Comparison of ENCODE assay signal across 1 cellular context in the genomic region with DNA sequence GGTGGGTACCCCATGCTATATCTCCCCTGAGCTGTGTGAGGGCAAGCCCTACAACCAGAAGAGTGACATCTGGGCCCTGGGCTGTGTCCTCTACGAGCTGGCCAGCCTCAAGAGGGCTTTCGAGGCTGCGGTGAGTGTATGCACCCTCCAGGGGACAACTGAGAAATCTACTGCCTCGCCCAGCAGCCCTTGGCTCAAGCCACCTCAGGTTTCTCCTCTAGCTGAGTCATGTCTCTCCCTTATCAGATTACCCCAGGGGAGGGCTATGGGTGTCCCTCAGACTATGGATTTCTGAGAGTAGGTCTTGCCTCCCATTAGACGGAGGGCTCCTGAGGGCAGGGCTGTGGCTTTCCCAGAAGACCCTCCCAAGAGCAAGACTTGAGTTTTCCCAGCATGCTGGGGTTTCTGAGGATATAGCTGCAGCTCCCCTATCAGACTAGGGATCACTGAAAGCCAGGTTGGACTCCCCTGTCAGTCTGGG.
TF ChIP-seq lines count a peak whose summit lies in the region.

No MANE protein-coding gene starts in this region.

TF ChIP-seq in K562, 482 proteins besides CTCF, POLR2A, EP300 and RAD21 (continues in another document):
- TF ChIP-seq ESRRA (IDR thresholded peaks at IDR 0.05; ENCODE audit: borderline replicate concordance, low read depth) (peak; percentile 80; the same call in 1 of the 2 replicates), ZFP30 (CRISPR knock-in tag; IDR thresholded peaks at IDR 0.05; ENCODE audit: borderline replicate concordance) (no peak), NFIC (IDR thresholded peaks at IDR 0.05) (0 out of 2 replicates have a peak, but pooled peaks have one; percentile 11), KLF16 (IDR thresholded peaks at IDR 0.05) (no peak), NBN (IDR thresholded peaks at IDR 0.05; ENCODE audit: low read depth) (peak; percentile 73; the same call in 1 of the 2 replicates), ZNF764 (CRISPR knock-in tag; IDR thresholded peaks at IDR 0.05; ENCODE audit: low read depth) (no peak), TAF7 (tag; IDR thresholded peaks at IDR 0.05) (no peak), ZNF76 (CRISPR knock-in tag; IDR thresholded peaks at IDR 0.05; ENCODE audit: borderline replicate concordance) (no peak), RFX5 (IDR thresholded peaks at IDR 0.05; ENCODE audit: low read depth, low read length) (no peak), HNRNPL (IDR thresholded peaks at IDR 0.05; ENCODE audit: low read depth, low read length) (no peak), NR3C1 (CRISPR knock-in tag; IDR thresholded peaks at IDR 0.05) (no peak), KAT7 (CRISPR knock-in tag; IDR thresholded peaks at IDR 0.05; ENCODE audit: borderline replicate concordance) (no peak), ZNF146 (CRISPR knock-in tag; IDR thresholded peaks at IDR 0.05; ENCODE audit: unreplicated experiment) (peak; percentile 38), PRMT5 (CRISPR knock-in tag; IDR thresholded peaks at IDR 0.05) (no peak), SAFB2 (IDR thresholded peaks at IDR 0.05; ENCODE audit: borderline replicate concordance, low read depth, low read length, severe bottlenecking) (no peak), CBX8 (IDR thresholded peaks at IDR 0.05; ENCODE audit: borderline replicate concordance, extremely low read depth, low read depth, low read length, poor library complexity, severe bottlenecking) (no peak), POLR2AphosphoS2 (IDR thresholded peaks at IDR 0.05; ENCODE audit: low read length) (no peak), GTF2E2 (tag; IDR thresholded peaks at IDR 0.05) (no peak), ZNF583 (CRISPR knock-in tag; IDR thresholded peaks at IDR 0.05) (peak; percentile 61; the same call in 1 of the 2 replicates), RCOR1 (IDR thresholded peaks at IDR 0.05; ENCODE audit: borderline replicate concordance in 1 of 2, low read depth in 2 of 2, low read length in 2 of 2) (peak in 1 of 2 experiments; percentile 82; a peak in 2 of 4 replicates), TRIM24 (IDR thresholded peaks at IDR 0.05) (peak; percentile 64 to 91), IRF2 (CRISPR knock-in tag; IDR thresholded peaks at IDR 0.05) (no peak), ZNF766 (CRISPR knock-in tag; conservative IDR thresholded peaks at IDR 0.05) (peak; percentile 82), ZNF23 (CRISPR knock-in tag; IDR thresholded peaks at IDR 0.05) (no peak), ETS2 (tag; IDR thresholded peaks at IDR 0.05; ENCODE audit: borderline replicate concordance, poor library complexity, severe bottlenecking) (no peak), CBX3 (IDR thresholded peaks at IDR 0.05; ENCODE audit: borderline replicate concordance in 1 of 2, low read length in 2 of 2) (peak in 1 of 2 experiments; percentile 94; a peak in 2 of 3 replicates), TSC22D4 (tag; IDR thresholded peaks at IDR 0.05) (no peak), CCNT2 (IDR thresholded peaks at IDR 0.05; ENCODE audit: borderline replicate concordance, extremely low read depth, insufficient read length, low read depth, low read length) (peak; percentile 44), U2AF2 (optimal IDR thresholded peaks at IDR 0.05; ENCODE audit: low read depth, low read length) (no peak), CBX2 (IDR thresholded peaks at IDR 0.05; ENCODE audit: insufficient read depth, low read length, poor library complexity, severe bottlenecking) (no peak), SMC3 (conservative IDR thresholded peaks at IDR 0.05; ENCODE audit: insufficient read depth, low read depth, low read length) (0 out of 2 replicates have a peak, but pooled peaks have one; percentile 12), ZNF239 (CRISPR knock-in tag; IDR thresholded peaks at IDR 0.05) (no peak), KDM4B (IDR thresholded peaks at IDR 0.05; ENCODE audit: borderline replicate concordance in 2 of 2, low read depth in 1 of 2) (no peak), HCFC1 (IDR thresholded peaks at IDR 0.05; ENCODE audit: low read depth, low read length) (0 out of 2 replicates have a peak, but pooled peaks have one; percentile 10), GATA2 (CRISPR knock-in tag; IDR thresholded peaks at IDR 0.05) (peak; percentile 87)
- TF ChIP-seq, protein P1, sequence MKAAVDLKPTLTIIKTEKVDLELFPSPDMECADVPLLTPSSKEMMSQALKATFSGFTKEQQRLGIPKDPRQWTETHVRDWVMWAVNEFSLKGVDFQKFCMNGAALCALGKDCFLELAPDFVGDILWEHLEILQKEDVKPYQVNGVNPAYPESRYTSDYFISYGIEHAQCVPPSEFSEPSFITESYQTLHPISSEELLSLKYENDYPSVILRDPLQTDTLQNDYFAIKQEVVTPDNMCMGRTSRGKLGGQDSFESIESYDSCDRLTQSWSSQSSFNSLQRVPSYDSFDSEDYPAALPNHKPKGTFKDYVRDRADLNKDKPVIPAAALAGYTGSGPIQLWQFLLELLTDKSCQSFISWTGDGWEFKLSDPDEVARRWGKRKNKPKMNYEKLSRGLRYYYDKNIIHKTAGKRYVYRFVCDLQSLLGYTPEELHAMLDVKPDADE (conservative IDR thresholded peaks at IDR 0.05; ENCODE audit: control insufficient read depth, low read depth, low read length) = no peak; the same call in 1 of the 2 replicates
- TF ChIP-seq, protein P2, sequence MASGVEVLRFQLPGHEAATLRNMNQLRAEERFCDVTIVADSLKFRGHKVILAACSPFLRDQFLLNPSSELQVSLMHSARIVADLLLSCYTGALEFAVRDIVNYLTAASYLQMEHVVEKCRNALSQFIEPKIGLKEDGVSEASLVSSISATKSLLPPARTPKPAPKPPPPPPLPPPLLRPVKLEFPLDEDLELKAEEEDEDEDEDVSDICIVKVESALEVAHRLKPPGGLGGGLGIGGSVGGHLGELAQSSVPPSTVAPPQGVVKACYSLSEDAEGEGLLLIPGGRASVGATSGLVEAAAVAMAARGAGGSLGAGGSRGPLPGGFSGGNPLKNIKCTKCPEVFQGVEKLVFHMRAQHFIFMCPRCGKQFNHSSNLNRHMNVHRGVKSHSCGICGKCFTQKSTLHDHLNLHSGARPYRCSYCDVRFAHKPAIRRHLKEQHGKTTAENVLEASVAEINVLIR (CRISPR knock-in tag; IDR thresholded peaks at IDR 0.05) = no peak
- TF ChIP-seq, protein P3, sequence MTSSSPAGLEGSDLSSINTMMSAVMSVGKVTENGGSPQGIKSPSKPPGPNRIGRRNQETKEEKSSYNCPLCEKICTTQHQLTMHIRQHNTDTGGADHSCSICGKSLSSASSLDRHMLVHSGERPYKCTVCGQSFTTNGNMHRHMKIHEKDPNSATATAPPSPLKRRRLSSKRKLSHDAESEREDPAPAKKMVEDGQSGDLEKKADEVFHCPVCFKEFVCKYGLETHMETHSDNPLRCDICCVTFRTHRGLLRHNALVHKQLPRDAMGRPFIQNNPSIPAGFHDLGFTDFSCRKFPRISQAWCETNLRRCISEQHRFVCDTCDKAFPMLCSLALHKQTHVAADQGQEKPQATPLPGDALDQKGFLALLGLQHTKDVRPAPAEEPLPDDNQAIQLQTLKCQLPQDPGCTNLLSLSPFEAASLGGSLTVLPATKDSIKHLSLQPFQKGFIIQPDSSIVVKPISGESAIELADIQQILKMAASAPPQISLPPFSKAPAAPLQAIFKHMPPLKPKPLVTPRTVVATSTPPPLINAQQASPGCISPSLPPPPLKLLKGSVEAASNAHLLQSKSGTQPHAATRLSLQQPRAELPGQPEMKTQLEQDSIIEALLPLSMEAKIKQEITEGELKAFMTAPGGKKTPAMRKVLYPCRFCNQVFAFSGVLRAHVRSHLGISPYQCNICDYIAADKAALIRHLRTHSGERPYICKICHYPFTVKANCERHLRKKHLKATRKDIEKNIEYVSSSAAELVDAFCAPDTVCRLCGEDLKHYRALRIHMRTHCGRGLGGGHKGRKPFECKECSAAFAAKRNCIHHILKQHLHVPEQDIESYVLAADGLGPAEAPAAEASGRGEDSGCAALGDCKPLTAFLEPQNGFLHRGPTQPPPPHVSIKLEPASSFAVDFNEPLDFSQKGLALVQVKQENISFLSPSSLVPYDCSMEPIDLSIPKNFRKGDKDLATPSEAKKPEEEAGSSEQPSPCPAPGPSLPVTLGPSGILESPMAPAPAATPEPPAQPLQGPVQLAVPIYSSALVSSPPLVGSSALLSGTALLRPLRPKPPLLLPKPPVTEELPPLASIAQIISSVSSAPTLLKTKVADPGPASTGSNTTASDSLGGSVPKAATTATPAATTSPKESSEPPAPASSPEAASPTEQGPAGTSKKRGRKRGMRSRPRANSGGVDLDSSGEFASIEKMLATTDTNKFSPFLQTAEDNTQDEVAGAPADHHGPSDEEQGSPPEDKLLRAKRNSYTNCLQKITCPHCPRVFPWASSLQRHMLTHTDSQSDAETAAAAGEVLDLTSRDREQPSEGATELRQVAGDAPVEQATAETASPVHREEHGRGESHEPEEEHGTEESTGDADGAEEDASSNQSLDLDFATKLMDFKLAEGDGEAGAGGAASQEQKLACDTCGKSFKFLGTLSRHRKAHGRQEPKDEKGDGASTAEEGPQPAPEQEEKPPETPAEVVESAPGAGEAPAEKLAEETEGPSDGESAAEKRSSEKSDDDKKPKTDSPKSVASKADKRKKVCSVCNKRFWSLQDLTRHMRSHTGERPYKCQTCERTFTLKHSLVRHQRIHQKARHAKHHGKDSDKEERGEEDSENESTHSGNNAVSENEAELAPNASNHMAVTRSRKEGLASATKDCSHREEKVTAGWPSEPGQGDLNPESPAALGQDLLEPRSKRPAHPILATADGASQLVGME (CRISPR knock-in tag; IDR thresholded peaks at IDR 0.05) = 0 out of 2 replicates have a peak, but pooled peaks have one; percentile 33
- TF ChIP-seq, protein P4, sequence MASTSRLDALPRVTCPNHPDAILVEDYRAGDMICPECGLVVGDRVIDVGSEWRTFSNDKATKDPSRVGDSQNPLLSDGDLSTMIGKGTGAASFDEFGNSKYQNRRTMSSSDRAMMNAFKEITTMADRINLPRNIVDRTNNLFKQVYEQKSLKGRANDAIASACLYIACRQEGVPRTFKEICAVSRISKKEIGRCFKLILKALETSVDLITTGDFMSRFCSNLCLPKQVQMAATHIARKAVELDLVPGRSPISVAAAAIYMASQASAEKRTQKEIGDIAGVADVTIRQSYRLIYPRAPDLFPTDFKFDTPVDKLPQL (IDR thresholded peaks at IDR 0.05; ENCODE audit: extremely low read depth, insufficient read length) = no peak
- TF ChIP-seq, protein P5, sequence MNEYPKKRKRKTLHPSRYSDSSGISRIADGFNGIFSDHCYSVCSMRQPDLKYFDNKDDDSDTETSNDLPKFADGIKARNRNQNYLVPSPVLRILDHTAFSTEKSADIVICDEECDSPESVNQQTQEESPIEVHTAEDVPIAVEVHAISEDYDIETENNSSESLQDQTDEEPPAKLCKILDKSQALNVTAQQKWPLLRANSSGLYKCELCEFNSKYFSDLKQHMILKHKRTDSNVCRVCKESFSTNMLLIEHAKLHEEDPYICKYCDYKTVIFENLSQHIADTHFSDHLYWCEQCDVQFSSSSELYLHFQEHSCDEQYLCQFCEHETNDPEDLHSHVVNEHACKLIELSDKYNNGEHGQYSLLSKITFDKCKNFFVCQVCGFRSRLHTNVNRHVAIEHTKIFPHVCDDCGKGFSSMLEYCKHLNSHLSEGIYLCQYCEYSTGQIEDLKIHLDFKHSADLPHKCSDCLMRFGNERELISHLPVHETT (CRISPR knock-in tag; conservative IDR thresholded peaks at IDR 0.05 in 1 of 2, IDR thresholded peaks at IDR 0.05 in 1 of 2) = 0 out of 4 replicates have a peak, but pooled peaks of 1 of the 2 experiments have one; percentile 19
- TF ChIP-seq, protein P6, sequence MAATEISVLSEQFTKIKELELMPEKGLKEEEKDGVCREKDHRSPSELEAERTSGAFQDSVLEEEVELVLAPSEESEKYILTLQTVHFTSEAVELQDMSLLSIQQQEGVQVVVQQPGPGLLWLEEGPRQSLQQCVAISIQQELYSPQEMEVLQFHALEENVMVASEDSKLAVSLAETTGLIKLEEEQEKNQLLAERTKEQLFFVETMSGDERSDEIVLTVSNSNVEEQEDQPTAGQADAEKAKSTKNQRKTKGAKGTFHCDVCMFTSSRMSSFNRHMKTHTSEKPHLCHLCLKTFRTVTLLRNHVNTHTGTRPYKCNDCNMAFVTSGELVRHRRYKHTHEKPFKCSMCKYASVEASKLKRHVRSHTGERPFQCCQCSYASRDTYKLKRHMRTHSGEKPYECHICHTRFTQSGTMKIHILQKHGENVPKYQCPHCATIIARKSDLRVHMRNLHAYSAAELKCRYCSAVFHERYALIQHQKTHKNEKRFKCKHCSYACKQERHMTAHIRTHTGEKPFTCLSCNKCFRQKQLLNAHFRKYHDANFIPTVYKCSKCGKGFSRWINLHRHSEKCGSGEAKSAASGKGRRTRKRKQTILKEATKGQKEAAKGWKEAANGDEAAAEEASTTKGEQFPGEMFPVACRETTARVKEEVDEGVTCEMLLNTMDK (IDR thresholded peaks at IDR 0.05; ENCODE audit: borderline replicate concordance, insufficient read depth, low read depth, low read length, poor library complexity, severe bottlenecking) = no peak
- TF ChIP-seq, protein P7, sequence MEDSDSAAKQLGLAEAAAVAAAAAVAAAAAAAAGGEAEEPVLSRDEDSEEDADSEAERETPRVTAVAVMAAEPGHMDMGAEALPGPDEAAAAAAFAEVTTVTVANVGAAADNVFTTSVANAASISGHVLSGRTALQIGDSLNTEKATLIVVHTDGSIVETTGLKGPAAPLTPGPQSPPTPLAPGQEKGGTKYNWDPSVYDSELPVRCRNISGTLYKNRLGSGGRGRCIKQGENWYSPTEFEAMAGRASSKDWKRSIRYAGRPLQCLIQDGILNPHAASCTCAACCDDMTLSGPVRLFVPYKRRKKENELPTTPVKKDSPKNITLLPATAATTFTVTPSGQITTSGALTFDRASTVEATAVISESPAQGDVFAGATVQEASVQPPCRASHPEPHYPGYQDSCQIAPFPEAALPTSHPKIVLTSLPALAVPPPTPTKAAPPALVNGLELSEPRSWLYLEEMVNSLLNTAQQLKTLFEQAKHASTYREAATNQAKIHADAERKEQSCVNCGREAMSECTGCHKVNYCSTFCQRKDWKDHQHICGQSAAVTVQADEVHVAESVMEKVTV (CRISPR knock-in tag; IDR thresholded peaks at IDR 0.05) = 0 out of 2 replicates have a peak, but pooled peaks have one; percentile 15
- TF ChIP-seq, protein P8, sequence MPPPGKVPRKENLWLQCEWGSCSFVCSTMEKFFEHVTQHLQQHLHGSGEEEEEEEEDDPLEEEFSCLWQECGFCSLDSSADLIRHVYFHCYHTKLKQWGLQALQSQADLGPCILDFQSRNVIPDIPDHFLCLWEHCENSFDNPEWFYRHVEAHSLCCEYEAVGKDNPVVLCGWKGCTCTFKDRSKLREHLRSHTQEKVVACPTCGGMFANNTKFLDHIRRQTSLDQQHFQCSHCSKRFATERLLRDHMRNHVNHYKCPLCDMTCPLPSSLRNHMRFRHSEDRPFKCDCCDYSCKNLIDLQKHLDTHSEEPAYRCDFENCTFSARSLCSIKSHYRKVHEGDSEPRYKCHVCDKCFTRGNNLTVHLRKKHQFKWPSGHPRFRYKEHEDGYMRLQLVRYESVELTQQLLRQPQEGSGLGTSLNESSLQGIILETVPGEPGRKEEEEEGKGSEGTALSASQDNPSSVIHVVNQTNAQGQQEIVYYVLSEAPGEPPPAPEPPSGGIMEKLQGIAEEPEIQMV (tag; conservative IDR thresholded peaks at IDR 0.05; ENCODE audit: low read depth) = 0 out of 2 replicates have a peak, but pooled peaks have one; percentile 30
- TF ChIP-seq, protein P9, sequence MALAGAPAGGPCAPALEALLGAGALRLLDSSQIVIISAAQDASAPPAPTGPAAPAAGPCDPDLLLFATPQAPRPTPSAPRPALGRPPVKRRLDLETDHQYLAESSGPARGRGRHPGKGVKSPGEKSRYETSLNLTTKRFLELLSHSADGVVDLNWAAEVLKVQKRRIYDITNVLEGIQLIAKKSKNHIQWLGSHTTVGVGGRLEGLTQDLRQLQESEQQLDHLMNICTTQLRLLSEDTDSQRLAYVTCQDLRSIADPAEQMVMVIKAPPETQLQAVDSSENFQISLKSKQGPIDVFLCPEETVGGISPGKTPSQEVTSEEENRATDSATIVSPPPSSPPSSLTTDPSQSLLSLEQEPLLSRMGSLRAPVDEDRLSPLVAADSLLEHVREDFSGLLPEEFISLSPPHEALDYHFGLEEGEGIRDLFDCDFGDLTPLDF (CRISPR knock-in tag; IDR thresholded peaks at IDR 0.05) = peak; percentile 68; the same call in 1 of the 2 replicates
